ENCODE assay signal across 9 cellular contexts in the genomic region with DNA sequence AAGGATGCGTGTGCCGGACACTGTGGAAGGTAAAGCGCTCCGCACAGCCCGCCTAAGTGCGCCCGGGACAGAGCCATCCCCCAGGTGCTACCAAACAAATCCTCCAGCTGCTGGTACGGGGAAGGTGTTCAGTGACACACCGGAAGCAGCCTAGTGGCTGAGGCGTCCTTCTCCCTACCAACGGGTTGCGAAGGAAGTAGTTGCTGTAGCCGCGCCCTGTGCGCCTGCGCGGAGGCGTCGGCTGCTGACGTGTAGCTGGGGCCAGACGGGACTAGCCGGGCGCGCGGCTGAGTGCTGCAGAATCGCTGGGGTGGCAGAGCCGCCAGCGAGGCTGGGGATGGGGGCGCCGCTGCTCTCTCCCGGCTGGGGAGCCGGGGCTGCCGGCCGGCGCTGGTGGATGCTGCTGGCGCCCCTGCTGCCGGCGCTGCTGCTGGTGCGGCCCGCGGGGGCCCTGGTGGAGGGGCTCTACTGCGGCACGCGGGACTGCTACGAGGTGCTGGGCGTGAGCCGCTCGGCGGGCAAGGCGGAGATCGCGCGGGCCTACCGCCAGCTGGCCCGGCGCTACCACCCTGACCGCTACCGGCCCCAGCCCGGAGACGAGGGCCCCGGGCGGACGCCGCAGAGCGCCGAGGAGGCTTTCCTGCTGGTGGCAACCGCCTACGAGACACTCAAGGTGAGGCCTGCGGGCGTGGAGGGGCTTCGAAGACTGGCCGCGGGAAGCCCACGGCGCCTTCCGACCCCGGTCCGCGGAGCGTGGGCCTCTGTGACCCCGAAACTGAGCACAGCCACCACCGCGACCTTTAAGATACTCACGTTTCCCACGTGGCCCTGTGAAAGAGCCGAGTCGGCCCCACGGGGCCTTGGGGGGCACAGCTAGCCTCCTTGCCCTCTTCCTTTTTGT. TPM values are rescaled to one million over a fixed set of nuclear protein-coding genes. Genes with fewer than 3 reads are reported as not detected.
DNase-seq lines count a peak whose midpoint lies in the region; ATAC-seq, FAIRE-seq and TF ChIP-seq lines count a peak whose summit lies in the region.
"Had no signal": no experiment of that assay in that cellular context is flagged by ENCODE, and none has a peak within 500 bp of the region (broad histone marks: within the 10 kb centered on the region; RNA-seq: fewer than 3 reads in every experiment).

Gene DNAJC25 (plus strand): TSS at position 264 of the 901 bp plus-strand sequence. CDS start 74 bp downstream, at position 338.

- H3K27ac ChIP-seq in kidney (ENCODE audit: low read depth in 2 of 2, low read length in 2 of 2) = peak within 1 kb of the TSS; percentile 85 to 86

- peak within 1 kb of the TSS; percentile 90 to 96 for H3K4me3 ChIP-seq in kidney (ENCODE audit: low read length in 2 of 2)

- peaks cover 5 to 12% of the 10 kb centered on the region in 2 donors for H3K4me1 ChIP-seq in kidney (ENCODE audit: control insufficient read depth in 1 of 2, insufficient read depth in 1 of 2, low read depth in 1 of 2, low read length in 2 of 2)

- H3K9me3 ChIP-seq in kidney (ENCODE audit: control insufficient read depth in 1 of 2, low read length in 2 of 2) = no peaks in the 10 kb centered on the region

- peak; percentile 100 for TF ChIP-seq POLR2A in GM19099 (IDR thresholded peaks at IDR 0.05; ENCODE audit: extremely low read depth, insufficient read length, low read depth)

- peak within 1 kb of the TSS; percentile 85 to 96 for H3K9ac ChIP-seq in kidney (ENCODE audit: low read length in 2 of 2)

- no peak for TF ChIP-seq CTCF in kidney (IDR thresholded peaks at IDR 0.05; ENCODE audit: borderline replicate concordance, extremely low read depth, insufficient read depth)

- peak; percentile 92 for ATAC-seq in HG03378 (IDR thresholded peaks at IDR 0.05; ENCODE audit: unreplicated experiment)

- H3K36me3 ChIP-seq in kidney (ENCODE audit: control insufficient read depth in 1 of 2, insufficient read depth in 2 of 2, low read length in 2 of 2) = peaks cover 0 to 3% of the 10 kb centered on the region in 2 donors

- no peak for FAIRE-seq in kidney (lab: Jason Lieb, UNC)
- FAIRE-seq: colon had no signal

- peak; percentile 94 to 97 for DNase-seq in AML-193 (lab: John Stamatoyannopoulos, UW)
- DNase-seq in NCI-H446 treated with DMSO at 0.1 percent for 48 hours (lab: John Stamatoyannopoulos, UW) = peak; percentile 87
- DNase-seq in activated CD4-positive, CD25-positive, alpha-beta regulatory T cell treated with anti-CD3 and anti-CD28 coated beads, Interleukin-2, amount 50 U/mL, for 72 hours = peak; percentile 92
- peak; percentile 67 to 89 for DNase-seq in cerebellar nuclear complex (lab: John Stamatoyannopoulos, UW)
- peak; percentile 99 for DNase-seq in kidney
- peak; percentile 89 to 91 for DNase-seq in stimulated activated CD4-positive, alpha-beta T cell treated with anti-CD3 and anti-CD28 coated beads, Interleukin-15, amount 100 ng/mL, for 1 hour (ENCODE audit: low read depth in 1 of 2, low spot score in 1 of 2)

- intact Hi-C loops in kidney (cut with DNase I) = no loop called here

RNA-seq across cellular contexts. Expression of gene DNAJC25, which starts in this region (rescaled TPM):
- total RNA-seq in kidney = 8.2 TPM
- 13.1 TPM for polyA plus RNA-seq in kidney (ENCODE audit: insufficient read depth, low read depth, low replicate concordance)

Comparison
In these comparisons a context has a peak if more than half of its experiments do, and no peak if none do; other contexts are left out.
1. Peak in every context shown above with its lines: DNase-seq, ATAC-seq, H3K4me3 ChIP-seq and H3K27ac ChIP-seq.